Comparison of ENCODE assay signal across 8 cellular contexts in genomic region chr17:57946798-57947358, GRCh38. TPM values are rescaled to one million over a fixed set of nuclear protein-coding genes. Genes with fewer than 3 reads are reported as not detected.
DNase-seq lines count a peak whose midpoint lies in the region; ATAC-seq, FAIRE-seq and TF ChIP-seq lines count a peak whose summit lies in the region.

No MANE protein-coding gene starts in this region.

- peak overlapping the region; percentile 5 for H2AFZ ChIP-seq in endothelial cell of umbilical vein (ENCODE audit: low read depth, low read length)

- POLR2A ChIA-PET in HEK293 (lab: Yijun Ruan, JAX) = interaction anchor here (0.6 to 3.2 kb wide), 3 partner anchors 9 to 96 kb away, joined by 5 to 22 read pairs (median 6); partner anchors contain the start of gene CUEDC1
- POLR2A ChIA-PET in endothelial cell of umbilical vein (lab: Charles Lee) = interaction anchor here (0.7 to 1.2 kb wide), 4 partner anchors 12 to 72 kb away, joined by 3 to 12 read pairs (median 5); partner anchors contain the start of gene SRSF1

- FAIRE-seq in endothelial cell of umbilical vein (lab: Jason Lieb, UNC) = no peak

- H3K36me3 ChIP-seq in HEK293 (ENCODE audit: control insufficient read depth in 2 of 2, insufficient read depth in 1 of 2, low read length in 2 of 2) (no peaks in the 10 kb centered on the region), endothelial cell of umbilical vein (ENCODE audit: control insufficient read depth in 2 of 2, extremely low read depth in 1 of 2, insufficient read depth in 2 of 2, low read length in 2 of 2) (no peaks in the 10 kb centered on the region)

- peaks cover 52% of the 10 kb centered on the region for H3K27me3 Mint-ChIP-seq in activated CD8-positive, alpha-beta memory T cell treated with anti-CD3 and anti-CD28 coated beads, Interleukin-2, amount 10 ng/mL, durations not matched to agents 7 days and 5 days

- peaks cover 40% of the 10 kb centered on the region for H3K4me1 Mint-ChIP-seq in activated CD8-positive, alpha-beta memory T cell treated with anti-CD3 and anti-CD28 coated beads, Interleukin-2, amount 10 ng/mL, durations not matched to agents 7 days and 5 days

- no peak overlapping the region for H3K27ac Mint-ChIP-seq in activated CD8-positive, alpha-beta memory T cell treated with anti-CD3 and anti-CD28 coated beads, Interleukin-2, amount 10 ng/mL, durations not matched to agents 7 days and 5 days

- dilution Hi-C loops in endothelial cell of umbilical vein (cut with MboI; ENCODE audit: extremely low pct_ligation_motif_present, low sequenced_read_pairs) = no loop called here

- H3K9me1 ChIP-seq in endothelial cell of umbilical vein (replicated peaks; ENCODE audit: control insufficient read depth, extremely low read depth, insufficient read depth, low read length) = no peaks in the 10 kb centered on the region

- TF ChIP-seq CTCF in HEK293 (tag by site-specific recombination; IDR thresholded peaks at IDR 0.05) (no peak), VCaP (conservative IDR thresholded peaks at IDR 0.05) (no peak), endothelial cell of umbilical vein (IDR thresholded peaks at IDR 0.05; ENCODE audit: extremely low read depth in 1 of 2, insufficient read depth in 1 of 2, low read depth in 1 of 2, low read length in 2 of 2) (no peak)

- peak; percentile 75 for DNase-seq in activated CD8-positive, alpha-beta memory T cell treated with anti-CD3 and anti-CD28 coated beads, Interleukin-2, amount 10 ng/mL, durations not matched to agents 7 days and 5 days
- DNase-seq in activated CD8-positive, alpha-beta memory T cell treated with anti-CD3 and anti-CD28 coated beads for 24 hours = no peak
- DNase-seq in M059J (ENCODE audit: low read depth) (peak; percentile 85), endothelial cell of umbilical vein (ENCODE audit: low read depth, low spot score) (peak; percentile 70), myocyte (ENCODE audit: low read depth) (peak; percentile 87), NCI-H1092 treated with DMSO at 0.1 percent for 48 hours (lab: John Stamatoyannopoulos, UW) (no peak)

- no peaks in the 10 kb centered on the region for H4K20me1 ChIP-seq in endothelial cell of umbilical vein (replicated peaks; ENCODE audit: control insufficient read depth, extremely low read depth, insufficient read depth, low read length)

- no peaks in the 10 kb centered on the region for H3K9me3 Mint-ChIP-seq in activated CD8-positive, alpha-beta memory T cell treated with anti-CD3 and anti-CD28 coated beads, Interleukin-2, amount 10 ng/mL, durations not matched to agents 7 days and 5 days (ENCODE audit: low read depth)

- CTCF ChIA-PET in activated CD8-positive, alpha-beta memory T cell treated with anti-CD3 and anti-CD28 coated beads, Interleukin-2, amount 10 ng/mL, durations not matched to agents 7 days and 5 days (lab: Charles Lee) = interaction anchor here (0.6 to 2.5 kb wide), 12 partner anchors 9 to 166 kb away, joined by 3 to 11 read pairs (median 4); partner anchors contain the start of gene CUEDC1
- CTCF ChIA-PET in HEK293 (lab: Yijun Ruan, JAX) (interaction anchor here (0.7 to 6.0 kb wide), 7 partner anchors 16 to 165 kb away, joined by 3 to 38 read pairs (median 6); no protein-coding TSS in a partner anchor), endothelial cell of umbilical vein (lab: Charles Lee) (interaction anchor here (0.8 to 2.5 kb wide), 12 partner anchors 9 to 114 kb away, joined by 3 to 12 read pairs (median 4); partner anchors contain the start of gene CUEDC1)

- H3K79me2 ChIP-seq in endothelial cell of umbilical vein (ENCODE audit: control insufficient read depth, insufficient read depth, low read length) = peaks cover 8% of the 10 kb centered on the region

- H3K4me2 ChIP-seq in endothelial cell of umbilical vein (ENCODE audit: insufficient read depth, low read length) = peak overlapping the region; percentile 64

- peak overlapping the region; percentile 62 for H3K4me3 Mint-ChIP-seq in activated CD8-positive, alpha-beta memory T cell treated with anti-CD3 and anti-CD28 coated beads, Interleukin-2, amount 10 ng/mL, durations not matched to agents 7 days and 5 days

- H3K9me3 ChIP-seq in HEK293 (ENCODE audit: control insufficient read depth, insufficient read depth, low read depth, low read length) = no peaks in the 10 kb centered on the region
- no peaks in the 10 kb centered on the region for H3K9me3 ChIP-seq in endothelial cell of umbilical vein (replicated peaks; ENCODE audit: control insufficient read depth, insufficient read depth, low read length)

- intact Hi-C loops in endothelial cell of umbilical vein (cut with micrococcal nuclease) = no loop called here

- no peak overlapping the region for H3K4me3 ChIP-seq in HEK293 (ENCODE audit: low read depth, low read length)
- peak overlapping the region in 2 of 3 experiments; percentile 8 to 36 for H3K4me3 ChIP-seq in endothelial cell of umbilical vein (replicated peaks in 1 of 3; ENCODE audit: insufficient read depth in 1 of 3, low read depth in 1 of 3, low read length in 3 of 3)

- H3K27me3 ChIP-seq in endothelial cell of umbilical vein (ENCODE audit: control insufficient read depth in 2 of 2, insufficient read depth in 2 of 2, low read length in 2 of 2) = no peaks in the 10 kb centered on the region

- H3K27ac ChIP-seq in HEK293 (ENCODE audit: extremely low read depth, low read depth, low read length) (no peak overlapping the region), VCaP (peak overlapping the region; percentile 74), endothelial cell of umbilical vein (ENCODE audit: insufficient read depth, low read depth, low read length) (no peak overlapping the region)

- no peak for TF ChIP-seq POLR2A in endothelial cell of umbilical vein (IDR thresholded peaks at IDR 0.05; ENCODE audit: low read depth, low read length)

- peak; percentile 88 for ATAC-seq in activated CD8-positive, alpha-beta memory T cell treated with anti-CD3 and anti-CD28 coated beads, Interleukin-2, amount 10 ng/mL, durations not matched to agents 7 days and 5 days

- peaks cover 52% of the 10 kb centered on the region for H3K4me1 ChIP-seq in HEK293 (ENCODE audit: control insufficient read depth, insufficient read depth, low read length)
- peaks cover 37% of the 10 kb centered on the region for H3K4me1 ChIP-seq in endothelial cell of umbilical vein (ENCODE audit: control insufficient read depth, extremely low read depth, insufficient read depth, low read length)

- no TSS peak for BruUV-seq in endothelial cell of umbilical vein (replicated peaks; lab: Mats Ljungman, UMichigan)

- H3K36me3 Mint-ChIP-seq in activated CD8-positive, alpha-beta memory T cell treated with anti-CD3 and anti-CD28 coated beads, Interleukin-2, amount 10 ng/mL, durations not matched to agents 7 days and 5 days = no peaks in the 10 kb centered on the region

- H3K9ac ChIP-seq in endothelial cell of umbilical vein (replicated peaks; ENCODE audit: extremely low read depth, insufficient read depth, low read length) = peak overlapping the region; percentile 16

TF ChIP-seq in HEK293, 187 proteins besides CTCF, POLR2A, EP300 and RAD21 (continues in another document):
- TF ChIP-seq ZNF23 (tag by site-specific recombination; IDR thresholded peaks at IDR 0.05; ENCODE audit: borderline replicate concordance) (no peak), ZNF571 (tag by site-specific recombination; IDR thresholded peaks at IDR 0.05) (no peak), ZNF600 (tag by site-specific recombination; IDR thresholded peaks at IDR 0.05) (peak; percentile 66), ZNF473 (tag by site-specific recombination; IDR thresholded peaks at IDR 0.05) (no peak)

TF ChIP-seq in endothelial cell of umbilical vein, 7 proteins besides CTCF, POLR2A, EP300 and RAD21:
- TF ChIP-seq MAX (IDR thresholded peaks at IDR 0.05; ENCODE audit: insufficient read depth, insufficient read length) (no peak), EZH2 (IDR thresholded peaks at IDR 0.05; ENCODE audit: borderline replicate concordance, low read depth, low read length, severe bottlenecking) (no peak), JUN (IDR thresholded peaks at IDR 0.05; ENCODE audit: borderline replicate concordance, insufficient read depth, insufficient read length, low read depth) (no peak)

RNA-seq across cellular contexts. Expression of gene CUEDC1, which starts 8.3 kb away (rescaled TPM):
- total RNA-seq in activated CD8-positive, alpha-beta memory T cell treated with anti-CD3 and anti-CD28 coated beads, Interleukin-2, amount 10 ng/mL, durations not matched to agents 7 days and 5 days = not detected
- 4.4 and 16.2 TPM in 2 replicates for total RNA-seq in M059J (2014; rRNA removed; shearing (Covaris generic))
- 27.7 and 28.5 TPM in 2 replicates for total RNA-seq in endothelial cell of umbilical vein
- 15.8 and 16.5 TPM in 2 replicates for polyA plus RNA-seq in endothelial cell of umbilical vein
- 17.2 and 18.8 TPM in 2 replicates for polyA plus RNA-seq in endothelial cell of umbilical vein (2011; cell fraction: cytosol; rRNA removed)
- polyA plus RNA-seq in endothelial cell of umbilical vein (2011; cell fraction: nucleus; rRNA removed) = 47.0 and 57.2 TPM in 2 replicates
- 17.5 and 21.4 TPM in 2 replicates for polyA plus RNA-seq in endothelial cell of umbilical vein (2012)
- 13.2 and 16.3 TPM in 2 replicates for polyA minus RNA-seq in endothelial cell of umbilical vein
- polyA minus RNA-seq in endothelial cell of umbilical vein (2011; cell fraction: cytosol; rRNA and poly(A)+ RNA removed) = 1.1 TPM
- polyA minus RNA-seq in endothelial cell of umbilical vein (2011; cell fraction: nucleus; rRNA and poly(A)+ RNA removed) = 11.7 and 18.9 TPM in 2 replicates
- total RNA-seq in myocyte = 49.7 and 51.7 TPM in 2 replicates
- 64.3 TPM for polyA plus RNA-seq in myocyte (2012)

RNA-seq across cellular contexts. Expression of gene VEZF1, which starts 41.2 kb away (rescaled TPM):
- 10 to 100 TPM; 33.2 to 37.6 TPM for total RNA-seq in activated CD8-positive, alpha-beta memory T cell treated with anti-CD3 and anti-CD28 coated beads, Interleukin-2, amount 10 ng/mL, durations not matched to agents 7 days and 5 days
- total RNA-seq in M059J (2014; rRNA removed; shearing (Covaris generic)) = 62.4 and 63.3 TPM in 2 replicates
- total RNA-seq in endothelial cell of umbilical vein = 58.2 and 59.0 TPM in 2 replicates
- polyA plus RNA-seq in endothelial cell of umbilical vein = 26.9 and 27.8 TPM in 2 replicates
- polyA plus RNA-seq in endothelial cell of umbilical vein (2011; cell fraction: cytosol; rRNA removed) = 27.0 and 28.4 TPM in 2 replicates
- polyA plus RNA-seq in endothelial cell of umbilical vein (2011; cell fraction: nucleus; rRNA removed) = 31.4 and 38.2 TPM in 2 replicates
- polyA plus RNA-seq in endothelial cell of umbilical vein (2012) = 37.4 and 43.1 TPM in 2 replicates
- polyA minus RNA-seq in endothelial cell of umbilical vein = 57.0 and 59.8 TPM in 2 replicates
- polyA minus RNA-seq in endothelial cell of umbilical vein (2011; cell fraction: cytosol; rRNA and poly(A)+ RNA removed) = 31.0 TPM
- polyA minus RNA-seq in endothelial cell of umbilical vein (2011; cell fraction: nucleus; rRNA and poly(A)+ RNA removed) = 30.9 and 35.3 TPM in 2 replicates
- 49.2 and 57.7 TPM in 2 replicates for total RNA-seq in myocyte
- 22.2 TPM for polyA plus RNA-seq in myocyte (2012)

Comparison
In these comparisons a context has a peak if more than half of its experiments do, and no peak if none do; other contexts are left out.
1. DNase-seq: peak in activated CD8-positive, alpha-beta memory T cell treated with anti-CD3 and anti-CD28 coated beads, Interleukin-2, amount 10 ng/mL, durations not matched to agents 7 days and 5 days (single experiment), M059J (single experiment), endothelial cell of umbilical vein (single experiment) and myocyte (single experiment); none in activated CD8-positive, alpha-beta memory T cell treated with anti-CD3 and anti-CD28 coated beads for 24 hours (single experiment) and NCI-H1092 treated with DMSO at 0.1 percent for 48 hours (single experiment).